In genomic region chr2:74063486-74063885, GRCh38 we compare ENCODE assay signal across 17 cellular contexts.
DNase-seq lines count a peak whose midpoint lies in the region; ATAC-seq and TF ChIP-seq lines count a peak whose summit lies in the region.
"Had no signal": no experiment of that assay in that cellular context is flagged by ENCODE, and none has a peak within 500 bp of the region (broad histone marks: within the 10 kb centered on the region; RNA-seq: fewer than 3 reads in every experiment).

No MANE protein-coding gene starts in this region.

- in situ Hi-C loops in IMR-90 (cut with MboI; ENCODE audit: low sequenced_read_pairs), result no loop called here

- TF ChIP-seq POLR2A in IMR-90 (IDR thresholded peaks at IDR 0.05; ENCODE audit: low read depth, low read length), result no peak

- H3K4me1 Mint-ChIP-seq in glutamatergic neuron (ENCODE audit: low read depth, unreplicated experiment), result peaks cover 6% of the 10 kb centered on the region
- H3K4me1 Mint-ChIP-seq in effector memory CD8-positive, alpha-beta T cell (ENCODE audit: low read depth in 2 of 2), result peaks cover 2 to 5% of the 10 kb centered on the region in 2 donors

- no peak overlapping the region for H4K8ac ChIP-seq in IMR-90 (ENCODE audit: low read depth in 2 of 2, low read length in 2 of 2)

- dilution Hi-C loops in IMR-90 (cut with HindIII; ENCODE audit: low sequenced_read_pairs, unreplicated experiment), result no loop called here

- no peak overlapping the region for H2BK15ac ChIP-seq in IMR-90 (ENCODE audit: low read depth, low read length)

- H2AFZ ChIP-seq in IMR-90 (replicated peaks; ENCODE audit: low read length, poor library complexity), result no peak overlapping the region
- H2AFZ ChIP-seq: PC-9 had no signal

- H3K56ac ChIP-seq in IMR-90 (ENCODE audit: extremely low read depth, insufficient read depth, low read length), result no peak overlapping the region

- H3K4me3 Mint-ChIP-seq in glutamatergic neuron (ENCODE audit: unreplicated experiment), result no peak overlapping the region
- no peak overlapping the region for H3K4me3 Mint-ChIP-seq in effector memory CD8-positive, alpha-beta T cell

- peaks cover 2% of the 10 kb centered on the region for H3K9me1 ChIP-seq in IMR-90 (ENCODE audit: insufficient read depth, low read length)

- ATAC-seq in IMR-90 (ENCODE audit: low read depth), result peak; percentile 91
- no peak for ATAC-seq in effector memory CD8-positive, alpha-beta T cell (replicated peaks)

- H4K5ac ChIP-seq in IMR-90 (ENCODE audit: low read depth, low read length), result no peak overlapping the region

- POLR2A ChIA-PET in AG04450 (lab: Yijun Ruan, JAX), result no interaction called here
- POLR2A ChIA-PET in IMR-90 (lab: Charles Lee; ENCODE audit: unreplicated experiment), result no interaction called here

- H2BK20ac ChIP-seq in IMR-90 (ENCODE audit: low read depth, low read length), result no peak overlapping the region

- peaks cover 11% of the 10 kb centered on the region for H3K9me3 Mint-ChIP-seq in glutamatergic neuron (ENCODE audit: unreplicated experiment)
- no peaks in the 10 kb centered on the region for H3K9me3 Mint-ChIP-seq in effector memory CD8-positive, alpha-beta T cell

- H3K4me2 ChIP-seq in IMR-90 (ENCODE audit: low read depth, low read length), result no peak overlapping the region
- H3K4me2 ChIP-seq: PC-9 had no signal

- H3K27ac Mint-ChIP-seq in glutamatergic neuron (ENCODE audit: unreplicated experiment), result peak overlapping the region; percentile 23
- no peak overlapping the region for H3K27ac Mint-ChIP-seq in effector memory CD8-positive, alpha-beta T cell

- H3K4me3 ChIP-seq in AG04450 (ENCODE audit: low read depth, low read length) (no peak overlapping the region), IMR-90 (ENCODE audit: insufficient read depth, low read depth, low read length) (no peak overlapping the region), choroid plexus epithelial cell (ENCODE audit: low read depth, low read length) (no peak overlapping the region)
- H3K4me3 ChIP-seq: HAP-1, PC-9 had no signal

- H3K9me3 ChIP-seq in AG04450 (ENCODE audit: control insufficient read depth, insufficient read depth, low read length) (no peaks in the 10 kb centered on the region), IMR-90 (ENCODE audit: control insufficient read depth, insufficient read depth, low read length) (no peaks in the 10 kb centered on the region)
- H3K9me3 ChIP-seq: HAP-1 had no signal

- H3K23ac ChIP-seq in IMR-90 (ENCODE audit: low read depth, low read length), result no peak overlapping the region

- no peak overlapping the region for H2AK5ac ChIP-seq in IMR-90 (ENCODE audit: low read depth, low read length)

- no peak overlapping the region for H2AK9ac ChIP-seq in IMR-90 (replicated peaks; ENCODE audit: low read depth, low read length, poor library complexity)

- no peak overlapping the region for H3K4ac ChIP-seq in IMR-90 (ENCODE audit: low read depth, low read length)

- peaks cover 3% of the 10 kb centered on the region for H3K27me3 Mint-ChIP-seq in glutamatergic neuron (ENCODE audit: unreplicated experiment)
- no peaks in the 10 kb centered on the region for H3K27me3 Mint-ChIP-seq in effector memory CD8-positive, alpha-beta T cell

- H3K4me1 ChIP-seq in IMR-90 (ENCODE audit: control insufficient read depth, insufficient read depth, low read length), result peaks cover 2% of the 10 kb centered on the region; the same call in 1 of the 2 replicates

- H3K79me1 ChIP-seq in IMR-90 (ENCODE audit: low read depth in 1 of 2, low read length in 2 of 2), result peaks cover 16 to 25% of the 10 kb centered on the region in 2 experiments

- H3K36me3 ChIP-seq in IMR-90 (ENCODE audit: control insufficient read depth, insufficient read depth, low read length), result no peaks in the 10 kb centered on the region
- H3K36me3 ChIP-seq: HAP-1 had no signal

- TF ChIP-seq CTCF in AG04450 (IDR thresholded peaks at IDR 0.05; ENCODE audit: low read depth, low read length) (no peak), IMR-90 (conservative IDR thresholded peaks at IDR 0.05; ENCODE audit: low read depth, low read length) (no peak), choroid plexus epithelial cell (conservative IDR thresholded peaks at IDR 0.05; ENCODE audit: low read depth, low read length) (no peak), glutamatergic neuron (IDR thresholded peaks at IDR 0.05; ENCODE audit: partially characterized antibody, unreplicated experiment) (no peak)

- no peak overlapping the region for H2BK5ac ChIP-seq in IMR-90 (ENCODE audit: low read depth, low read length, poor library complexity, severe bottlenecking)

- H3K27ac ChIP-seq in AG04450 (ENCODE audit: low read depth, low read length), result no peak overlapping the region
- H3K27ac ChIP-seq in IMR-90 (ENCODE audit: insufficient read depth, low read length), result no peak overlapping the region
- H3K27ac ChIP-seq: C4-2B, PC-9 had no signal

- no peak for TF ChIP-seq RAD21 in IMR-90 (IDR thresholded peaks at IDR 0.05; ENCODE audit: low read length)

- H4K20me1 ChIP-seq in IMR-90 (ENCODE audit: insufficient read depth, low read length), result no peaks in the 10 kb centered on the region; the same call in 1 of the 2 replicates

- CTCF ChIA-PET in AG04450 (lab: Charles Lee) (no interaction called here), IMR-90 (lab: Yijun Ruan, JAX) (no interaction called here)

- H3K9ac ChIP-seq in IMR-90 (ENCODE audit: low read depth, low read length), result no peak overlapping the region

- no peaks in the 10 kb centered on the region for H3K27me3 ChIP-seq in AG04450 (ENCODE audit: control insufficient read depth, insufficient read depth, low read length)
- no peaks in the 10 kb centered on the region for H3K27me3 ChIP-seq in IMR-90 (ENCODE audit: control insufficient read depth, insufficient read depth, low read length)

- H2BK120ac ChIP-seq in IMR-90 (ENCODE audit: low read depth, low read length), result no peak overlapping the region

- no peak overlapping the region for H4K91ac ChIP-seq in IMR-90 (ENCODE audit: insufficient read depth, low read depth, low read length)

- intact Hi-C loops in IMR-90 (cut with micrococcal nuclease), result no loop called here

- no peak overlapping the region for H3K14ac ChIP-seq in IMR-90 (replicated peaks; ENCODE audit: low read depth, low read length)

- WGBS in IMR-90 (ENCODE audit: extremely low coverage in 2 of 2, insufficient read length in 1 of 2), 2 experiments, result no CpG with 5 or more reads among the region's 3 CpGs

- no peak overlapping the region for H3K18ac ChIP-seq in IMR-90 (ENCODE audit: low read depth, low read length)

- DNase-seq in AG04450 (ENCODE audit: low read depth, low spot score) (peak; percentile 37), IMR-90 (peak; percentile 79), choroid plexus epithelial cell (ENCODE audit: low read depth) (peak; percentile 73), glutamatergic neuron (no peak), AG08396 (ENCODE audit: low spot score) (no peak), DMS153 (lab: John Stamatoyannopoulos, UW) (no peak), NCI-H1930 (lab: John Stamatoyannopoulos, UW) (no peak)
- DNase-seq in effector memory CD8-positive, alpha-beta T cell, result no peak
- DNase-seq: KBM-7, NCI-H1048, NCI-H1436 treated with DMSO at 0.1 percent for 48 hours, NCI-H2081, NCI-H510A, NCI-H774, PC-9 had no signal

- H3K36me3 Mint-ChIP-seq in glutamatergic neuron (ENCODE audit: unreplicated experiment), result peaks cover 17% of the 10 kb centered on the region
- peaks cover 3% of the 10 kb centered on the region for H3K36me3 Mint-ChIP-seq in effector memory CD8-positive, alpha-beta T cell (ENCODE audit: insufficient read depth)

- no TSS peak for BruUV-seq in IMR-90 (replicated peaks; lab: Mats Ljungman, UMichigan)

TF ChIP-seq in IMR-90, 13 proteins besides CTCF, POLR2A, EP300 and RAD21:
- TF ChIP-seq CEBPB (IDR thresholded peaks at IDR 0.05; ENCODE audit: low read depth, low read length), result peak; percentile 56
- no peak for TF ChIP-seq NFE2L2 (IDR thresholded peaks at IDR 0.05; ENCODE audit: low read depth, low read length)
- TF ChIP-seq RCOR1 (IDR thresholded peaks at IDR 0.05; ENCODE audit: insufficient replicate concordance, low read length), result no peak
- no peak for TF ChIP-seq BHLHE40 (IDR thresholded peaks at IDR 0.05; ENCODE audit: low read depth, low read length)
- TF ChIP-seq MAZ (IDR thresholded peaks at IDR 0.05; ENCODE audit: borderline replicate concordance, low read depth, low read length), result no peak
- no peak for TF ChIP-seq MXI1 (IDR thresholded peaks at IDR 0.05; ENCODE audit: borderline replicate concordance, low read depth, low read length)
- TF ChIP-seq CHD1 (IDR thresholded peaks at IDR 0.05; ENCODE audit: low read depth, low read length), result no peak

Comparison
In these comparisons a context has a peak if more than half of its experiments do, and no peak if none do; other contexts are left out.
1. DNase-seq: peak in AG04450 (single experiment), IMR-90 (single experiment) and choroid plexus epithelial cell (single experiment); none in glutamatergic neuron (single experiment), effector memory CD8-positive, alpha-beta T cell (0 of 3), AG08396 (single experiment), DMS153 (single experiment) and NCI-H1930 (0 of 2).